In the genomic region with DNA sequence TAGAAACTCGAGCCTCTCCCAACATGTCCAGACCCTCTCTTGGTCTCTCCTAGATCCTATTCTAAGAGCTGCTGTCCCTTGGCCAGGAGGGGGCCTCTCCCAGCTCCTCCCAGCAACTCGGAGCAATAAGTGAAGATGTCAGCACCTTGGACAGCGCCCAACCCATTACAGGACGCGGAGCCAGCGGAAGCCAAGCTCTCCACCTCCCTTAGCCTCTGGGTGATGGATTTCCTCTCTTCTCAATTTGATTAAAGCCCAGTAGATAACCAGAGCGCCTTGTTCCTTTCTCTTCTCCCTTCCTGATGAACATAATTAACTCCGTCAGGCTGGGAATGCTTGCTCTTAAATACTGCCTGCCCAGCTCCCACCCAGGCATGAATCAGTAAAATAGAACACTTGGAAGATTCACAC, we compare ENCODE assay signal across 1 cellular context.
A peak's percentile ranks its signal among the peaks of the same experiment; 100 is the strongest.
TF ChIP-seq lines count a peak whose summit lies in the region.

No MANE protein-coding gene starts in this region.

TF ChIP-seq in HepG2, 621 proteins besides CTCF, POLR2A, EP300 and RAD21 (continued from another document and continues in another):
- TF ChIP-seq, protein P1, sequence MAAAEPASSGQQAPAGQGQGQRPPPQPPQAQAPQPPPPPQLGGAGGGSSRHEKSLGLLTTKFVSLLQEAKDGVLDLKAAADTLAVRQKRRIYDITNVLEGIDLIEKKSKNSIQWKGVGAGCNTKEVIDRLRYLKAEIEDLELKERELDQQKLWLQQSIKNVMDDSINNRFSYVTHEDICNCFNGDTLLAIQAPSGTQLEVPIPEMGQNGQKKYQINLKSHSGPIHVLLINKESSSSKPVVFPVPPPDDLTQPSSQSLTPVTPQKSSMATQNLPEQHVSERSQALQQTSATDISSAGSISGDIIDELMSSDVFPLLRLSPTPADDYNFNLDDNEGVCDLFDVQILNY (CRISPR knock-in tag; conservative IDR thresholded peaks at IDR 0.05): peak; percentile 83
- TF ChIP-seq, protein P2, sequence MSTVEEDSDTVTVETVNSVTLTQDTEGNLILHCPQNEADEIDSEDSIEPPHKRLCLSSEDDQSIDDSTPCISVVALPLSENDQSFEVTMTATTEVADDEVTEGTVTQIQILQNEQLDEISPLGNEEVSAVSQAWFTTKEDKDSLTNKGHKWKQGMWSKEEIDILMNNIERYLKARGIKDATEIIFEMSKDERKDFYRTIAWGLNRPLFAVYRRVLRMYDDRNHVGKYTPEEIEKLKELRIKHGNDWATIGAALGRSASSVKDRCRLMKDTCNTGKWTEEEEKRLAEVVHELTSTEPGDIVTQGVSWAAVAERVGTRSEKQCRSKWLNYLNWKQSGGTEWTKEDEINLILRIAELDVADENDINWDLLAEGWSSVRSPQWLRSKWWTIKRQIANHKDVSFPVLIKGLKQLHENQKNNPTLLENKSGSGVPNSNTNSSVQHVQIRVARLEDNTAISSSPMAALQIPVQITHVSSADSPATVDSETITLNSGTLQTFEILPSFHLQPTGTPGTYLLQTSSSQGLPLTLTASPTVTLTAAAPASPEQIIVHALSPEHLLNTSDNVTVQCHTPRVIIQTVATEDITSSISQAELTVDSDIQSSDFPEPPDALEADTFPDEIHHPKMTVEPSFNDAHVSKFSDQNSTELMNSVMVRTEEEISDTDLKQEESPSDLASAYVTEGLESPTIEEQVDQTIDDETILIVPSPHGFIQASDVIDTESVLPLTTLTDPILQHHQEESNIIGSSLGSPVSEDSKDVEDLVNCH (CRISPR knock-in tag; IDR thresholded peaks at IDR 0.05): no peak
- TF ChIP-seq ZEB1 (IDR thresholded peaks at IDR 0.05; ENCODE audit: insufficient replicate concordance, low read depth) (no peak), ZNF234 (CRISPR knock-in tag; conservative IDR thresholded peaks at IDR 0.05) (no peak), RELA (CRISPR knock-in tag; IDR thresholded peaks at IDR 0.05) (0 out of 2 replicates have a peak, but pooled peaks have one; percentile 82), FOSL1 (CRISPR knock-in tag; IDR thresholded peaks at IDR 0.05; ENCODE audit: borderline replicate concordance) (0 out of 2 replicates have a peak, but pooled peaks have one; percentile 38), ZNF614 (CRISPR knock-in tag; IDR thresholded peaks at IDR 0.05; ENCODE audit: borderline replicate concordance) (peak; percentile 88), KLF9 (CRISPR knock-in tag; IDR thresholded peaks at IDR 0.05; ENCODE audit: low read depth) (peak; percentile 96), ETV6 (CRISPR knock-in tag; conservative IDR thresholded peaks at IDR 0.05) (peak; percentile 94), HOXA3 (CRISPR knock-in tag; IDR thresholded peaks at IDR 0.05) (peak; percentile 70), ERF (CRISPR knock-in tag; IDR thresholded peaks at IDR 0.05) (peak; percentile 97), SOX13 (IDR thresholded peaks at IDR 0.05) (no peak), SOX13 (CRISPR knock-in tag; conservative IDR thresholded peaks at IDR 0.05 in 1 of 2, IDR thresholded peaks at IDR 0.05 in 1 of 2) (peak in 1 of 2 experiments; percentile 69; a peak in 2 of 4 replicates), FOXA1 (IDR thresholded peaks at IDR 0.05) (no peak), FOXA1 (CRISPR knock-in tag; IDR thresholded peaks at IDR 0.05) (no peak), ZNF577 (CRISPR knock-in tag; IDR thresholded peaks at IDR 0.05; ENCODE audit: borderline replicate concordance, low read depth) (peak; percentile 84; the same call in 1 of the 2 replicates), FOSL2 (CRISPR knock-in tag; IDR thresholded peaks at IDR 0.05) (peak; percentile 72), POLR2G (IDR thresholded peaks at IDR 0.05; ENCODE audit: low read depth, low read length) (no peak), PAWR (CRISPR knock-in tag; IDR thresholded peaks at IDR 0.05; ENCODE audit: borderline replicate concordance) (no peak), ZNF468 (CRISPR knock-in tag; IDR thresholded peaks at IDR 0.05) (peak; percentile 64; the same call in 1 of the 2 replicates), RCOR2 (CRISPR knock-in tag; IDR thresholded peaks at IDR 0.05) (no peak), SOX6 (IDR thresholded peaks at IDR 0.05) (no peak), SOX6 (CRISPR knock-in tag; IDR thresholded peaks at IDR 0.05) (no peak; the same call in 1 of the 2 replicates), TP53 (CRISPR knock-in tag; conservative IDR thresholded peaks at IDR 0.05) (peak; percentile 80; the same call in 1 of the 2 replicates), KLF13 (CRISPR knock-in tag; IDR thresholded peaks at IDR 0.05) (no peak), HNRNPUL1 (IDR thresholded peaks at IDR 0.05; ENCODE audit: low read depth, low read length) (no peak), ZKSCAN8 (CRISPR knock-in tag; IDR thresholded peaks at IDR 0.05; ENCODE audit: borderline replicate concordance) (peak; percentile 84), MIER3 (CRISPR knock-in tag; IDR thresholded peaks at IDR 0.05; ENCODE audit: borderline replicate concordance) (peak; percentile 81; the same call in 1 of the 2 replicates), KAT8 (CRISPR knock-in tag; IDR thresholded peaks at IDR 0.05) (peak; percentile 81), ZFYVE20 (CRISPR knock-in tag; IDR thresholded peaks at IDR 0.05; ENCODE audit: borderline replicate concordance, low read depth) (peak; percentile 81; the same call in 1 of the 2 replicates), ZNF24 (IDR thresholded peaks at IDR 0.05) (no peak), ZNF567 (CRISPR knock-in tag; IDR thresholded peaks at IDR 0.05; ENCODE audit: borderline replicate concordance) (no peak), ZNF3 (CRISPR knock-in tag; IDR thresholded peaks at IDR 0.05) (peak; percentile 75; the same call in 1 of the 2 replicates), SMARCC2 (IDR thresholded peaks at IDR 0.05) (no peak), ZBTB8A (CRISPR knock-in tag; IDR thresholded peaks at IDR 0.05; ENCODE audit: borderline replicate concordance, low read depth) (no peak), ZNF550 (CRISPR knock-in tag; IDR thresholded peaks at IDR 0.05; ENCODE audit: borderline replicate concordance) (no peak), ISX (CRISPR knock-in tag; conservative IDR thresholded peaks at IDR 0.05) (peak; percentile 96), ZNF337 (CRISPR knock-in tag; IDR thresholded peaks at IDR 0.05; ENCODE audit: borderline replicate concordance, low read depth) (no peak; the same call in 1 of the 2 replicates), EEA1 (CRISPR knock-in tag; IDR thresholded peaks at IDR 0.05; ENCODE audit: borderline replicate concordance) (no peak), SMAD9 (CRISPR knock-in tag; IDR thresholded peaks at IDR 0.05) (peak; percentile 97), ZNF317 (CRISPR knock-in tag; IDR thresholded peaks at IDR 0.05) (peak; percentile 82), ZNF430 (CRISPR knock-in tag; IDR thresholded peaks at IDR 0.05) (peak; percentile 76; the same call in 1 of the 2 replicates)
- TF ChIP-seq, protein P3, sequence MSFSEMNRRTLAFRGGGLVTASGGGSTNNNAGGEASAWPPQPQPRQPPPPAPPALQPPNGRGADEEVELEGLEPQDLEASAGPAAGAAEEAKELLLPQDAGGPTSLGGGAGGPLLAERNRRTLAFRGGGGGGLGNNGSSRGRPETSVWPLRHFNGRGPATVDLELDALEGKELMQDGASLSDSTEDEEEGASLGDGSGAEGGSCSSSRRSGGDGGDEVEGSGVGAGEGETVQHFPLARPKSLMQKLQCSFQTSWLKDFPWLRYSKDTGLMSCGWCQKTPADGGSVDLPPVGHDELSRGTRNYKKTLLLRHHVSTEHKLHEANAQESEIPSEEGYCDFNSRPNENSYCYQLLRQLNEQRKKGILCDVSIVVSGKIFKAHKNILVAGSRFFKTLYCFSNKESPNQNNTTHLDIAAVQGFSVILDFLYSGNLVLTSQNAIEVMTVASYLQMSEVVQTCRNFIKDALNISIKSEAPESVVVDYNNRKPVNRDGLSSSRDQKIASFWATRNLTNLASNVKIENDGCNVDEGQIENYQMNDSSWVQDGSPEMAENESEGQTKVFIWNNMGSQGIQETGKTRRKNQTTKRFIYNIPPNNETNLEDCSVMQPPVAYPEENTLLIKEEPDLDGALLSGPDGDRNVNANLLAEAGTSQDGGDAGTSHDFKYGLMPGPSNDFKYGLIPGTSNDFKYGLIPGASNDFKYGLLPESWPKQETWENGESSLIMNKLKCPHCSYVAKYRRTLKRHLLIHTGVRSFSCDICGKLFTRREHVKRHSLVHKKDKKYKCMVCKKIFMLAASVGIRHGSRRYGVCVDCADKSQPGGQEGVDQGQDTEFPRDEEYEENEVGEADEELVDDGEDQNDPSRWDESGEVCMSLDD (CRISPR knock-in tag; IDR thresholded peaks at IDR 0.05; ENCODE audit: borderline replicate concordance): peak; percentile 82; the same call in 1 of the 2 replicates
- TF ChIP-seq, protein P4, sequence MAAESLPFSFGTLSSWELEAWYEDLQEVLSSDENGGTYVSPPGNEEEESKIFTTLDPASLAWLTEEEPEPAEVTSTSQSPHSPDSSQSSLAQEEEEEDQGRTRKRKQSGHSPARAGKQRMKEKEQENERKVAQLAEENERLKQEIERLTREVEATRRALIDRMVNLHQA (CRISPR knock-in tag; IDR thresholded peaks at IDR 0.05): peak; percentile 89; the same call in 1 of the 2 replicates
- TF ChIP-seq, protein P5, sequence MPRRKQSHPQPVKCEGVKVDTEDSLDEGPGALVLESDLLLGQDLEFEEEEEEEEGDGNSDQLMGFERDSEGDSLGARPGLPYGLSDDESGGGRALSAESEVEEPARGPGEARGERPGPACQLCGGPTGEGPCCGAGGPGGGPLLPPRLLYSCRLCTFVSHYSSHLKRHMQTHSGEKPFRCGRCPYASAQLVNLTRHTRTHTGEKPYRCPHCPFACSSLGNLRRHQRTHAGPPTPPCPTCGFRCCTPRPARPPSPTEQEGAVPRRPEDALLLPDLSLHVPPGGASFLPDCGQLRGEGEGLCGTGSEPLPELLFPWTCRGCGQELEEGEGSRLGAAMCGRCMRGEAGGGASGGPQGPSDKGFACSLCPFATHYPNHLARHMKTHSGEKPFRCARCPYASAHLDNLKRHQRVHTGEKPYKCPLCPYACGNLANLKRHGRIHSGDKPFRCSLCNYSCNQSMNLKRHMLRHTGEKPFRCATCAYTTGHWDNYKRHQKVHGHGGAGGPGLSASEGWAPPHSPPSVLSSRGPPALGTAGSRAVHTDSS (CRISPR knock-in tag; conservative IDR thresholded peaks at IDR 0.05): no peak
- TF ChIP-seq, protein P6, sequence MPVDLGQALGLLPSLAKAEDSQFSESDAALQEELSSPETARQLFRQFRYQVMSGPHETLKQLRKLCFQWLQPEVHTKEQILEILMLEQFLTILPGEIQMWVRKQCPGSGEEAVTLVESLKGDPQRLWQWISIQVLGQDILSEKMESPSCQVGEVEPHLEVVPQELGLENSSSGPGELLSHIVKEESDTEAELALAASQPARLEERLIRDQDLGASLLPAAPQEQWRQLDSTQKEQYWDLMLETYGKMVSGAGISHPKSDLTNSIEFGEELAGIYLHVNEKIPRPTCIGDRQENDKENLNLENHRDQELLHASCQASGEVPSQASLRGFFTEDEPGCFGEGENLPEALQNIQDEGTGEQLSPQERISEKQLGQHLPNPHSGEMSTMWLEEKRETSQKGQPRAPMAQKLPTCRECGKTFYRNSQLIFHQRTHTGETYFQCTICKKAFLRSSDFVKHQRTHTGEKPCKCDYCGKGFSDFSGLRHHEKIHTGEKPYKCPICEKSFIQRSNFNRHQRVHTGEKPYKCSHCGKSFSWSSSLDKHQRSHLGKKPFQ (CRISPR knock-in tag; IDR thresholded peaks at IDR 0.05; ENCODE audit: insufficient replicate concordance): peak; percentile 79
- TF ChIP-seq, protein P7, sequence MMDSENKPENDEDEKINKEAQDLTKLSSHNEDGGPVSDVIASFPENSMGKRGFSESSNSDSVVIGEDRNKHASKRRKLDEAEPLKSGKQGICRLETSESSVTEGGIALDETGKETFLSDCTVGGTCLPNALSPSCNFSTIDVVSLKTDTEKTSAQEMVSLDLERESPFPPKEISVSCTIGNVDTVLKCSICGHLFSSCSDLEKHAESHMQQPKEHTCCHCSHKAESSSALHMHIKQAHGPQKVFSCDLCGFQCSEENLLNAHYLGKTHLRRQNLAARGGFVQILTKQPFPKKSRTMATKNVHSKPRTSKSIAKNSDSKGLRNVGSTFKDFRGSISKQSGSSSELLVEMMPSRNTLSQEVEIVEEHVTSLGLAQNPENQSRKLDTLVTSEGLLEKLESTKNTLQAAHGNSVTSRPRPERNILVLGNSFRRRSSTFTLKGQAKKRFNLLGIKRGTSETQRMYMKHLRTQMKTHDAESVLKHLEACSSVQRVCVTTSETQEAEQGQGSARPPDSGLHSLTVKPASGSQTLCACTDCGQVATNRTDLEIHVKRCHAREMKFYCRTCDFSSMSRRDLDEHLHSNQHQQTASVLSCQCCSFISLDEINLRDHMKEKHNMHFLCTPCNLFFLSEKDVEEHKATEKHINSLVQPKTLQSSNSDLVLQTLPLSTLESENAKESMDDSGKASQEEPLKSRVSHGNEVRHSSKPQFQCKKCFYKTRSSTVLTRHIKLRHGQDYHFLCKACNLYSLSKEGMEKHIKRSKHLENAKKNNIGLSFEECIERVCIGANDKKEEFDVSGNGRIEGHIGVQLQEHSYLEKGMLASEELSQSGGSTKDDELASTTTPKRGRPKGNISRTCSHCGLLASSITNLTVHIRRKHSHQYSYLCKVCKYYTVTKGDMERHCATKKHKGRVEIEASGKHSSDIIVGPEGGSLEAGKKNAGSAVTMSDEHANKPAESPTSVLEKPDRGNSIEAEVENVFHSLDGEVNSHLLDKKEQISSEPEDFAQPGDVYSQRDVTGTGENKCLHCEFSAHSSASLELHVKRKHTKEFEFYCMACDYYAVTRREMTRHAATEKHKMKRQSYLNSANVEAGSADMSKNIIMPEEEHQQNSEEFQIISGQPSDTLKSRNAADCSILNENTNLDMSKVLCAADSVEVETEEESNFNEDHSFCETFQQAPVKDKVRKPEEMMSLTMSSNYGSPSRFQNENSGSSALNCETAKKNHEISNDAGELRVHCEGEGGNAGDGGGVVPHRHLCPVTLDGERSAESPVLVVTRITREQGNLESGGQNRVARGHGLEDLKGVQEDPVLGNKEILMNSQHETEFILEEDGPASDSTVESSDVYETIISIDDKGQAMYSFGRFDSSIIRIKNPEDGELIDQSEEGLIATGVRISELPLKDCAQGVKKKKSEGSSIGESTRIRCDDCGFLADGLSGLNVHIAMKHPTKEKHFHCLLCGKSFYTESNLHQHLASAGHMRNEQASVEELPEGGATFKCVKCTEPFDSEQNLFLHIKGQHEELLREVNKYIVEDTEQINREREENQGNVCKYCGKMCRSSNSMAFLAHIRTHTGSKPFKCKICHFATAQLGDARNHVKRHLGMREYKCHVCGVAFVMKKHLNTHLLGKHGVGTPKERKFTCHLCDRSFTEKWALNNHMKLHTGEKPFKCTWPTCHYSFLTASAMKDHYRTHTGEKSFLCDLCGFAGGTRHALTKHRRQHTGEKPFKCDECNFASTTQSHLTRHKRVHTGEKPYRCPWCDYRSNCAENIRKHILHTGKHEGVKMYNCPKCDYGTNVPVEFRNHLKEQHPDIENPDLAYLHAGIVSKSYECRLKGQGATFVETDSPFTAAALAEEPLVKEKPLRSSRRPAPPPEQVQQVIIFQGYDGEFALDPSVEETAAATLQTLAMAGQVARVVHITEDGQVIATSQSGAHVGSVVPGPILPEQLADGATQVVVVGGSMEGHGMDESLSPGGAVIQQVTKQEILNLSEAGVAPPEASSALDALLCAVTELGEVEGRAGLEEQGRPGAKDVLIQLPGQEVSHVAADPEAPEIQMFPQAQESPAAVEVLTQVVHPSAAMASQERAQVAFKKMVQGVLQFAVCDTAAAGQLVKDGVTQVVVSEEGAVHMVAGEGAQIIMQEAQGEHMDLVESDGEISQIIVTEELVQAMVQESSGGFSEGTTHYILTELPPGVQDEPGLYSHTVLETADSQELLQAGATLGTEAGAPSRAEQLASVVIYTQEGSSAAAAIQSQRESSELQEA (CRISPR knock-in tag; IDR thresholded peaks at IDR 0.05; ENCODE audit: not compliant biosample characterization): no peak
